Comparison of ENCODE assay signal across 22 cellular contexts in genomic region chr17:72737291-72737690, GRCh38.
"Had no signal": no experiment of that assay in that cellular context is flagged by ENCODE, and none has a peak within 500 bp of the region (broad histone marks: within the 10 kb centered on the region; RNA-seq: fewer than 3 reads in every experiment).

No MANE protein-coding gene starts in this region.

- H3K4me1 ChIP-seq: colonic mucosa, esophagus squamous epithelium, gastrocnemius medialis, heart right ventricle, left ventricle myocardium inferior, lower lobe of right lung had no signal

- H3K4me3 ChIP-seq: colonic mucosa, esophagus squamous epithelium, gastrocnemius medialis, heart right ventricle, left ventricle myocardium inferior, lower lobe of right lung, mucosa of descending colon had no signal

- DNase-seq: colonic mucosa; cortex of kidney; effector CD8-positive, alpha-beta T cell; effector memory CD8-positive, alpha-beta T cell; endodermal cell; erythroblast; esophagus squamous epithelium; foreskin fibroblast; foreskin melanocyte; gastrocnemius medialis; glutamatergic neuron; head of caudate nucleus; heart right ventricle; hippocampal formation; left cardiac atrium; left ventricle myocardium inferior; lower lobe of right lung; mesenchymal stem cell; mucosa of descending colon; naive B cell had no signal

- H3K27me3 ChIP-seq: colonic mucosa, esophagus squamous epithelium, gastrocnemius medialis, heart right ventricle had no signal

- ATAC-seq: effector memory CD8-positive, alpha-beta T cell; esophagus mucosa; gastrocnemius medialis; heart right ventricle; left cardiac atrium; lower lobe of right lung; mucosa of descending colon had no signal

- H3K36me3 ChIP-seq: colonic mucosa, gastrocnemius medialis, left ventricle myocardium inferior had no signal

- H3K9me3 ChIP-seq: colonic mucosa, esophagus squamous epithelium, gastrocnemius medialis, heart right ventricle, left ventricle myocardium inferior, lower lobe of right lung, mucosa of descending colon had no signal

- H3K27ac ChIP-seq: colonic mucosa, epithelial cell of prostate, esophagus squamous epithelium, gastrocnemius medialis, heart right ventricle, left ventricle myocardium inferior, lower lobe of right lung had no signal
